10 cellular contexts compared by ENCODE assay signal in genomic region chr6:4402477-4402976, GRCh38.
DNase-seq lines count a peak whose midpoint lies in the region; ATAC-seq, FAIRE-seq and TF ChIP-seq lines count a peak whose summit lies in the region.
"Had no signal": no experiment of that assay in that cellular context is flagged by ENCODE, and none has a peak within 500 bp of the region (broad histone marks: within the 10 kb centered on the region; RNA-seq: fewer than 3 reads in every experiment).

No MANE protein-coding gene starts in this region.

- FAIRE-seq in endothelial cell of umbilical vein (lab: Jason Lieb, UNC), result no peak
- FAIRE-seq: D721Med, kidney had no signal

- no peaks in the 10 kb centered on the region for H3K9me1 ChIP-seq in endothelial cell of umbilical vein (replicated peaks; ENCODE audit: control insufficient read depth, extremely low read depth, insufficient read depth, low read length)

- no peak overlapping the region for H3K18ac ChIP-seq in mesendoderm (ENCODE audit: low read length)

- H2BK120ac ChIP-seq in mesendoderm (ENCODE audit: low read depth, low read length), result no peak overlapping the region

- H2AFZ ChIP-seq in endothelial cell of umbilical vein (ENCODE audit: low read depth, low read length), result no peak overlapping the region
- no peak overlapping the region for H2AFZ ChIP-seq in MM.1S (ENCODE audit: low read length)

- no peak overlapping the region for H3K56ac ChIP-seq in mesendoderm (ENCODE audit: low read length)

- H3K9me3 ChIP-seq in endothelial cell of umbilical vein (replicated peaks; ENCODE audit: control insufficient read depth, insufficient read depth, low read length) (no peaks in the 10 kb centered on the region), vagina (no peaks in the 10 kb centered on the region), MM.1S (replicated peaks; ENCODE audit: insufficient read depth, low read length) (no peaks in the 10 kb centered on the region)

- CTCF ChIA-PET in endothelial cell of umbilical vein (lab: Charles Lee), result interaction anchor here (1.1 kb wide), 2 partner anchors 26 to 43 kb away, joined by 3 read pairs; no protein-coding TSS in a partner anchor

- H3K9ac ChIP-seq in endothelial cell of umbilical vein (replicated peaks; ENCODE audit: extremely low read depth, insufficient read depth, low read length), result no peak overlapping the region
- no peak overlapping the region for H3K9ac ChIP-seq in mesendoderm (ENCODE audit: low read length)
- H3K9ac ChIP-seq in MM.1S (ENCODE audit: low read length), result no peak overlapping the region

- ATAC-seq in HG02970 (IDR thresholded peaks at IDR 0.05; ENCODE audit: low FRiP score, unreplicated experiment), result no peak
- ATAC-seq in HG03025 (IDR thresholded peaks at IDR 0.05; ENCODE audit: low FRiP score, unreplicated experiment), result no peak

- H3K4me1 ChIP-seq in endothelial cell of umbilical vein (ENCODE audit: control insufficient read depth, extremely low read depth, insufficient read depth, low read length) (no peaks in the 10 kb centered on the region), mesendoderm (ENCODE audit: control insufficient read depth, low read depth, low read length) (no peaks in the 10 kb centered on the region), vagina (peaks cover 22% of the 10 kb centered on the region), MM.1S (ENCODE audit: low read length) (peaks cover 3% of the 10 kb centered on the region; the same call in 1 of the 2 replicates)

- peak; percentile 86 for DNase-seq in AG08395 (ENCODE audit: low spot score)
- peak; percentile 63 for DNase-seq in NCI-H460 (ENCODE audit: extremely low read depth, low read depth)
- DNase-seq in endothelial cell of umbilical vein (ENCODE audit: low read depth, low spot score), result peak; percentile 36
- DNase-seq in mesendoderm, result peak; percentile 55
- DNase-seq in vagina (ENCODE audit: extremely low spot score in 2 of 2), result no peak
- DNase-seq in MM.1S, result no peak

- H3F3A ChIP-seq in MM.1S (ENCODE audit: insufficient read depth, low read length), result no peaks in the 10 kb centered on the region

- no peak overlapping the region for H2BK5ac ChIP-seq in mesendoderm (ENCODE audit: low read length)

- dilution Hi-C loops in endothelial cell of umbilical vein (cut with MboI; ENCODE audit: extremely low pct_ligation_motif_present, low sequenced_read_pairs), result no loop called here

- H3K79me2 ChIP-seq in endothelial cell of umbilical vein (ENCODE audit: control insufficient read depth, insufficient read depth, low read length) (no peaks in the 10 kb centered on the region), mesendoderm (ENCODE audit: control insufficient read depth, insufficient read depth, low read length) (no peaks in the 10 kb centered on the region), MM.1S (ENCODE audit: low read length) (no peaks in the 10 kb centered on the region)

- no peak overlapping the region for H2AK5ac ChIP-seq in mesendoderm (ENCODE audit: low read length)

- no CpG with 5 or more reads among the region's 11 CpGs for WGBS in mesendoderm (ENCODE audit: extremely low coverage, insufficient coverage, low lambda C conversion rate)

- no peaks in the 10 kb centered on the region for H3K36me3 ChIP-seq in endothelial cell of umbilical vein (ENCODE audit: control insufficient read depth in 2 of 2, extremely low read depth in 1 of 2, insufficient read depth in 2 of 2, low read length in 2 of 2)
- H3K36me3 ChIP-seq in mesendoderm (ENCODE audit: control insufficient read depth, insufficient read depth, low read length), result no peaks in the 10 kb centered on the region
- no peaks in the 10 kb centered on the region for H3K36me3 ChIP-seq in vagina
- H3K36me3 ChIP-seq in MM.1S (replicated peaks; ENCODE audit: insufficient read depth, low read length), result no peaks in the 10 kb centered on the region

- TF ChIP-seq POLR2A in endothelial cell of umbilical vein (IDR thresholded peaks at IDR 0.05; ENCODE audit: low read depth, low read length), result no peak
- no peak for TF ChIP-seq POLR2A in vagina (IDR thresholded peaks at IDR 0.05)

- no peaks in the 10 kb centered on the region for H4K20me1 ChIP-seq in endothelial cell of umbilical vein (replicated peaks; ENCODE audit: control insufficient read depth, extremely low read depth, insufficient read depth, low read length)
- H4K20me1 ChIP-seq in MM.1S (ENCODE audit: insufficient read depth, low read length), result no peaks in the 10 kb centered on the region

- H3K4me3 ChIP-seq in endothelial cell of umbilical vein (replicated peaks in 1 of 3; ENCODE audit: insufficient read depth in 1 of 3, low read depth in 1 of 3, low read length in 3 of 3), result no peak overlapping the region
- H3K4me3 ChIP-seq in mesendoderm (ENCODE audit: low read length), result no peak overlapping the region
- H3K4me3 ChIP-seq in vagina, result no peak overlapping the region
- no peak overlapping the region for H3K4me3 ChIP-seq in MM.1S (ENCODE audit: low read length)

- H3K79me1 ChIP-seq in mesendoderm (ENCODE audit: low read length), result no peaks in the 10 kb centered on the region

- no peak overlapping the region for H3K23ac ChIP-seq in mesendoderm (ENCODE audit: low read length)

- H2BK15ac ChIP-seq in mesendoderm (replicated peaks; ENCODE audit: low read depth), result no peak overlapping the region

- no peak overlapping the region for H4K5ac ChIP-seq in mesendoderm (ENCODE audit: low read length)

- H3K4me2 ChIP-seq in endothelial cell of umbilical vein (ENCODE audit: insufficient read depth, low read length) (no peak overlapping the region), mesendoderm (ENCODE audit: low read length) (no peak overlapping the region), MM.1S (ENCODE audit: low read depth, low read length) (no peak overlapping the region)

- H3K27me3 ChIP-seq in endothelial cell of umbilical vein (ENCODE audit: control insufficient read depth in 2 of 2, insufficient read depth in 2 of 2, low read length in 2 of 2) (no peaks in the 10 kb centered on the region), mesendoderm (ENCODE audit: insufficient read depth, low read length, poor library complexity) (no peaks in the 10 kb centered on the region), vagina (no peaks in the 10 kb centered on the region), MM.1S (replicated peaks; ENCODE audit: insufficient read depth, low read length) (no peaks in the 10 kb centered on the region)

- POLR2A ChIA-PET in endothelial cell of umbilical vein (lab: Charles Lee), result interaction anchor here (0.9 kb wide), 1 partner anchor 51 kb away, joined by 3 read pairs; no protein-coding TSS in a partner anchor

- no peaks in the 10 kb centered on the region for H3K9me2 ChIP-seq in MM.1S (replicated peaks; ENCODE audit: insufficient read depth, low read length)

- H3K4ac ChIP-seq in mesendoderm (ENCODE audit: low read depth, low read length), result no peak overlapping the region

- intact Hi-C loops in endothelial cell of umbilical vein (cut with micrococcal nuclease), result no loop called here
- intact Hi-C loops in vagina (cut with DNase I), result no loop called here

- H4K8ac ChIP-seq in mesendoderm (ENCODE audit: low read depth, low read length), result no peak overlapping the region

- BruUV-seq in endothelial cell of umbilical vein (replicated peaks; lab: Mats Ljungman, UMichigan), result no TSS peak

- TF ChIP-seq CTCF in endothelial cell of umbilical vein (IDR thresholded peaks at IDR 0.05; ENCODE audit: extremely low read depth in 1 of 2, insufficient read depth in 1 of 2, low read depth in 1 of 2, low read length in 2 of 2) (no peak), vagina (IDR thresholded peaks at IDR 0.05) (no peak), MM.1S (IDR thresholded peaks at IDR 0.05; ENCODE audit: low read length) (no peak)

- H3K27ac ChIP-seq in endothelial cell of umbilical vein (ENCODE audit: insufficient read depth, low read depth, low read length) (no peak overlapping the region), mesendoderm (ENCODE audit: low read depth, low read length) (no peak overlapping the region), vagina (no peak overlapping the region), MM.1S (ENCODE audit: low read length) (no peak overlapping the region)

TF ChIP-seq in endothelial cell of umbilical vein, 7 proteins besides CTCF, POLR2A, EP300 and RAD21:
- TF ChIP-seq POLR2AphosphoS5 (IDR thresholded peaks at IDR 0.05; ENCODE audit: insufficient read depth, low read depth, low read length) (no peak), EZH2 (IDR thresholded peaks at IDR 0.05; ENCODE audit: borderline replicate concordance, low read depth, low read length, severe bottlenecking) (no peak), JUN (IDR thresholded peaks at IDR 0.05; ENCODE audit: borderline replicate concordance, insufficient read depth, insufficient read length, low read depth) (no peak), FOS (IDR thresholded peaks at IDR 0.05; ENCODE audit: borderline replicate concordance, insufficient read depth, low read length) (no peak), GATA2 (IDR thresholded peaks at IDR 0.05; ENCODE audit: insufficient read depth, insufficient read length, low read depth, low read length) (no peak), MYC (IDR thresholded peaks at IDR 0.05; ENCODE audit: low read depth, low read length) (no peak)
- TF ChIP-seq, protein P1, sequence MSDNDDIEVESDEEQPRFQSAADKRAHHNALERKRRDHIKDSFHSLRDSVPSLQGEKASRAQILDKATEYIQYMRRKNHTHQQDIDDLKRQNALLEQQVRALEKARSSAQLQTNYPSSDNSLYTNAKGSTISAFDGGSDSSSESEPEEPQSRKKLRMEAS (IDR thresholded peaks at IDR 0.05; ENCODE audit: insufficient read depth, insufficient read length), result no peak

Comparison
In these comparisons a context has a peak if more than half of its experiments do, and no peak if none do; other contexts are left out.
1. DNase-seq: peak in AG08395 (single experiment), NCI-H460 (single experiment), endothelial cell of umbilical vein (single experiment) and mesendoderm (single experiment); none in vagina (0 of 2) and MM.1S (single experiment).